In genomic region chr13:107864543-107865460, GRCh38 we compare ENCODE assay signal across 9 cellular contexts.
DNase-seq lines count a peak whose midpoint lies in the region; ATAC-seq and TF ChIP-seq lines count a peak whose summit lies in the region.
"Had no signal": no experiment of that assay in that cellular context is flagged by ENCODE, and none has a peak within 500 bp of the region (broad histone marks: within the 10 kb centered on the region; RNA-seq: fewer than 3 reads in every experiment).

No MANE protein-coding gene starts in this region.

- H3K9me3 ChIP-seq in gastrocnemius medialis = no peaks in the 10 kb centered on the region
- no peaks in the 10 kb centered on the region for H3K9me3 ChIP-seq in sigmoid colon

- CTCF ChIA-PET in HEK293T (lab: Yijun Ruan, JAX) = no interaction called here

- no peak for TF ChIP-seq EP300 in sigmoid colon (IDR thresholded peaks at IDR 0.05)

- H3K4me1 Mint-ChIP-seq in activated T-helper 17 cell treated with anti-CD3 and anti-CD28 coated beads, Interleukin-2, amount 50 U/mL, for 72 hours = no peaks in the 10 kb centered on the region

- TF ChIP-seq POLR2A in gastrocnemius medialis (IDR thresholded peaks at IDR 0.05) (no peak), sigmoid colon (IDR thresholded peaks at IDR 0.05) (no peak)

- POLR2A ChIA-PET in HEK293T (lab: Yijun Ruan, JAX) = no interaction called here

- H3K4me3 ChIP-seq in gastrocnemius medialis = no peak overlapping the region
- H3K4me3 ChIP-seq in sigmoid colon = no peak overlapping the region

- no peaks in the 10 kb centered on the region for H3K36me3 ChIP-seq in gastrocnemius medialis
- no peaks in the 10 kb centered on the region for H3K36me3 ChIP-seq in sigmoid colon

- intact Hi-C loops in gastrocnemius medialis (cut with DNase I; ENCODE audit: low total_unique reads) = no loop called here
- intact Hi-C loops in sigmoid colon (cut with DNase I) = no loop called here

- ATAC-seq in activated T-helper 17 cell treated with anti-CD3 and anti-CD28 coated beads, Interleukin-2, amount 50 U/mL, for 72 hours (replicated peaks) = no peak
- ATAC-seq in gastrocnemius medialis = no peak
- ATAC-seq in HG02642 (IDR thresholded peaks at IDR 0.05; ENCODE audit: poor library complexity, unreplicated experiment) = no peak

- H3K27ac ChIP-seq in gastrocnemius medialis (no peak overlapping the region), sigmoid colon (no peak overlapping the region)

- H3K27me3 Mint-ChIP-seq in activated T-helper 17 cell treated with anti-CD3 and anti-CD28 coated beads, Interleukin-2, amount 50 U/mL, for 72 hours = peaks cover 31% of the 10 kb centered on the region

- in situ Hi-C loops in gastrocnemius medialis (cut with MboI; ENCODE audit: low sequenced_read_pairs in 4 of 4) = no loop called here

- H3K27ac Mint-ChIP-seq in activated T-helper 17 cell treated with anti-CD3 and anti-CD28 coated beads, Interleukin-2, amount 50 U/mL, for 72 hours = no peak overlapping the region
- H3K27ac Mint-ChIP-seq: dendritic cell treated with granulocyte-macrophage colony-stimulating factor and Interleukin-4, amounts not matched to agents 40 ng/mL and 50 ng/mL, for 4 days had no signal

- peak overlapping the region; percentile 3 for H3K4me3 Mint-ChIP-seq in activated T-helper 17 cell treated with anti-CD3 and anti-CD28 coated beads, Interleukin-2, amount 50 U/mL, for 72 hours
- H3K4me3 Mint-ChIP-seq: dendritic cell treated with granulocyte-macrophage colony-stimulating factor and Interleukin-4, amounts not matched to agents 40 ng/mL and 50 ng/mL, for 4 days had no signal

- DNase-seq in DMS153 treated with DMSO at 0.1 percent for 48 hours (lab: John Stamatoyannopoulos, UW; ENCODE audit: unreplicated experiment) = peak; percentile 71
- DNase-seq in LHCN-M2 (ENCODE audit: low read depth) = peak; percentile 25
- DNase-seq in islet precursor cell = peak; percentile 61
- DNase-seq in gastrocnemius medialis = no peak
- no peak for DNase-seq in HEK293T (ENCODE audit: extremely low spot score)
- DNase-seq in sigmoid colon = no peak

- H3K9me3 Mint-ChIP-seq in activated T-helper 17 cell treated with anti-CD3 and anti-CD28 coated beads, Interleukin-2, amount 50 U/mL, for 72 hours = peaks cover under 1% of the 10 kb centered on the region
- H3K9me3 Mint-ChIP-seq: dendritic cell treated with granulocyte-macrophage colony-stimulating factor and Interleukin-4, amounts not matched to agents 40 ng/mL and 50 ng/mL, for 4 days had no signal

- TF ChIP-seq CTCF in gastrocnemius medialis (IDR thresholded peaks at IDR 0.05 in 4 of 5, conservative IDR thresholded peaks at IDR 0.05 in 1 of 5) = no peak
- no peak for TF ChIP-seq CTCF in sigmoid colon (IDR thresholded peaks at IDR 0.05)

- no peaks in the 10 kb centered on the region for H3K36me3 Mint-ChIP-seq in activated T-helper 17 cell treated with anti-CD3 and anti-CD28 coated beads, Interleukin-2, amount 50 U/mL, for 72 hours (ENCODE audit: low read depth)

- H3K4me1 ChIP-seq in gastrocnemius medialis = peaks cover 0 to 11% of the 10 kb centered on the region in 2 donors
- peaks cover 0 to 29% (median 27%) of the 10 kb centered on the region in 4 donors for H3K4me1 ChIP-seq in sigmoid colon

- WGBS in sigmoid colon, 2 donors = 27 to 28% methylated on average over 11 of the region's 11 CpGs

- peaks cover 15 to 48% (median 21%) of the 10 kb centered on the region in 3 donors for H3K27me3 ChIP-seq in gastrocnemius medialis
- peaks cover 11 to 47% (median 37%) of the 10 kb centered on the region in 3 donors for H3K27me3 ChIP-seq in sigmoid colon

TF ChIP-seq in HEK293T, 16 proteins besides CTCF, POLR2A, EP300 and RAD21:
- TF ChIP-seq ARNT (IDR thresholded peaks at IDR 0.05) = no peak
- TF ChIP-seq BHLHE40 (IDR thresholded peaks at IDR 0.05; ENCODE audit: borderline replicate concordance) = no peak
- TF ChIP-seq SP1 (IDR thresholded peaks at IDR 0.05) = no peak

Comparison
In these comparisons a context has a peak if more than half of its experiments do, and no peak if none do; other contexts are left out.
1. DNase-seq: peak in DMS153 treated with DMSO at 0.1 percent for 48 hours (single experiment), LHCN-M2 (single experiment) and islet precursor cell (single experiment); none in gastrocnemius medialis (0 of 2), HEK293T (single experiment) and sigmoid colon (single experiment).